ENCODE assay signal across 2 cellular contexts in the genomic region with DNA sequence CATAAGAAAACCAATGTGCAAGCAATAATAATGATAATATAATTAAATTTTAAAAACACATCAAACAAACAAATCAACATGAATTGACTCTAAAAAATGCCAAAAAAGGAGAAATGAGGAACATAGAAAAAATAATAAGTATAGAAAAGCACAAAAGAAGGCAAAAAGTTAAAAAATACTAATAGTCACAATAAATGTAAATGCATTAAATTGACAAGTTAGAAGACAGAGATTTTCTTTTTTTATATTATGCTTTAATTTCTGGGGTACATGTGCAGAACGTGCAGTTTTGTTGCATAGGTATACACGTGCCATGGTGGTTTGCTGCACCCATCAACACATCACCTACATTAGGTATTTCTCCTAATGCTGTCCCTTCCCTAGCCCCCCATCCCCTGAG.
DNase-seq lines count a peak whose midpoint lies in the region; ATAC-seq, FAIRE-seq and TF ChIP-seq lines count a peak whose summit lies in the region.
"Not testable (repeated sequence)": the region's sequence is repeated elsewhere in the genome, so short reads cannot be mapped to it uniquely, and the experiment has no call there.

No MANE protein-coding gene starts in this region.

- BruUV-seq in K562 (replicated peaks; lab: Mats Ljungman, UMichigan), result not testable (repeated sequence)

- H3K27me3 ChIP-seq in K562 (ENCODE audit: control insufficient read depth in 2 of 2, insufficient read depth in 2 of 2, low read length in 2 of 2); endodermal cell (ENCODE audit: control insufficient read depth, insufficient read depth, low read length, poor library complexity, severe bottlenecking): not testable (repeated sequence)

- H3K36me3 ChIP-seq in K562 (ENCODE audit: control insufficient read depth, insufficient read depth, low read length); endodermal cell (ENCODE audit: control insufficient read depth, insufficient read depth, low read length): not testable (repeated sequence)

- H3K4me2 ChIP-seq in K562 (ENCODE audit: insufficient read depth, low read length), result not testable (repeated sequence)

- not testable (repeated sequence) for H3K4me3 Mint-ChIP-seq in endodermal cell

- in situ Hi-C loops in K562 (cut with MboI), result not testable (repeated sequence)

- not testable (repeated sequence) for H3K9me1 ChIP-seq in K562 (ENCODE audit: control insufficient read depth, insufficient read depth, low read length)

- FAIRE-seq in K562 (lab: Jason Lieb, UNC), result not testable (repeated sequence)

- not testable (repeated sequence) for ATAC-seq in K562

- not testable (repeated sequence) for TF ChIP-seq EP300 in K562 (IDR thresholded peaks at IDR 0.05; ENCODE audit: low read length)

- CTCF ChIA-PET in K562 (lab: Yijun Ruan, JAX; ENCODE audit: low intra/inter-chr PET ratio), result not testable (repeated sequence)

- H3K4me1 ChIP-seq in K562 (replicated peaks in 1 of 2; ENCODE audit: control insufficient read depth in 2 of 2, insufficient read depth in 2 of 2, low read length in 2 of 2); endodermal cell (ENCODE audit: control insufficient read depth, insufficient read depth, low read length): not testable (repeated sequence)

- 5% methylated on average over 2 of the region's 2 CpGs for WGBS in K562 (ENCODE audit: insufficient coverage, low coverage, missing lambda C conversion rate)
- WGBS in endodermal cell (ENCODE audit: insufficient coverage in 1 of 2, insufficient read length in 1 of 2), 2 experiments, result 75 to 80% methylated on average over 1 to 2 of the region's 2 CpGs

- H3K36me3 Mint-ChIP-seq in endodermal cell (ENCODE audit: low read depth), result not testable (repeated sequence)

- not testable (repeated sequence) for H3K4me1 Mint-ChIP-seq in endodermal cell

- not testable (repeated sequence) for H3K79me2 ChIP-seq in K562 (ENCODE audit: control insufficient read depth, insufficient read depth, low read length)

- H3K27ac ChIP-seq in K562 (ENCODE audit: extremely low read depth, low read depth, low read length); endodermal cell (ENCODE audit: low read depth, low read length): not testable (repeated sequence)

- not testable (repeated sequence) for H3K9ac ChIP-seq in K562 (ENCODE audit: insufficient read depth in 1 of 2, low read depth in 2 of 2, low read length in 2 of 2); endodermal cell (ENCODE audit: extremely low read depth, low read length, poor library complexity, severe bottlenecking)

- not testable (repeated sequence) for H3K9me3 ChIP-seq in K562 (replicated peaks; ENCODE audit: control insufficient read depth, insufficient read depth, low read depth, low read length)
- H3K9me3 ChIP-seq in endodermal cell (ENCODE audit: control insufficient read depth, low read length), result peaks cover 12% of the 10 kb centered on the region

- not testable (repeated sequence) for DNase-seq in K562 (ENCODE audit: extremely low read depth in 1 of 4, low spot score in 3 of 4); endodermal cell

- not testable (repeated sequence) for H3K27me3 Mint-ChIP-seq in endodermal cell (ENCODE audit: insufficient read depth)

- H3K4me3 ChIP-seq in K562, result not testable (repeated sequence)
- H3K4me3 ChIP-seq in endodermal cell (ENCODE audit: low read length), result peak overlapping the region; percentile 35

- not testable (repeated sequence) for H3K27ac Mint-ChIP-seq in endodermal cell

- H4K20me1 ChIP-seq in K562 (replicated peaks; ENCODE audit: control insufficient read depth, insufficient read depth, low read length), result not testable (repeated sequence)

- not testable (repeated sequence) for TF ChIP-seq RAD21 in K562 (CRISPR knock-in tag; conservative IDR thresholded peaks at IDR 0.05 in 1 of 2, IDR thresholded peaks at IDR 0.05 in 1 of 2)

- TF ChIP-seq CTCF in K562 (IDR thresholded peaks at IDR 0.05 in 2 of 3, conservative IDR thresholded peaks at IDR 0.05 in 1 of 3; ENCODE audit: insufficient read depth in 2 of 3, low read depth in 1 of 3, low read length in 3 of 3); endodermal cell (conservative IDR thresholded peaks at IDR 0.05): not testable (repeated sequence)

- H3K9me3 Mint-ChIP-seq in endodermal cell, result not testable (repeated sequence)

- POLR2A ChIA-PET in K562 (lab: Yijun Ruan, JAX), result not testable (repeated sequence)

- TF ChIP-seq POLR2A in K562 (conservative IDR thresholded peaks at IDR 0.05), result not testable (repeated sequence)

- not testable (repeated sequence) for H2AFZ ChIP-seq in K562 (ENCODE audit: low read depth, low read length)

- intact Hi-C loops in K562 (cut with micrococcal nuclease), result not testable (repeated sequence)

TF ChIP-seq in K562, 482 proteins besides CTCF, POLR2A, EP300 and RAD21:
- peak; percentile 94 for TF ChIP-seq ZNF507 (tag; conservative IDR thresholded peaks at IDR 0.05)
- peak; percentile 22 for TF ChIP-seq RBM25 (IDR thresholded peaks at IDR 0.05; ENCODE audit: low read depth, low read length, severe bottlenecking)
